ENCODE assay signal across 22 cellular contexts in the genomic region with DNA sequence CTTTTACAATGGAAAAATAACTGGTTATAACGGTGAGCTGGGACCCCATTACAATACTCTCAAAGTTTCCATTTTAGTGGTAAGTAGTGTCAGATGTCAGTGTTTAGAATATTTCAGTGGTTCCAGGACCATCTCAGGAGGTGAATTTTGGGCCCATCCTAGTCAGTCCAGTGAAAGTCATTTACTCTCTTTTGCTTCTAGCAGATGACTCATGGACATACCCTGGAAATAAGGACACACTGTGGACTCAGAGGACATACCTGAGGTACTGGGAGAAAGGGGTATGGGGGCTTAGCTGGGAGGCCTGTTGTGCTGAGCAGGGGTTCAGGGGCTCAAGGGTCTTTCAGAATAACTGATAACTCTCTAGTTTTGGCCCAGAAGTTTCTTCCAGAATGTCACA. TPM values are rescaled to one million over a fixed set of nuclear protein-coding genes. Genes with fewer than 3 reads are reported as not detected.
DNase-seq lines count a peak whose midpoint lies in the region; ATAC-seq and TF ChIP-seq lines count a peak whose summit lies in the region.
"Had no signal": no experiment of that assay in that cellular context is flagged by ENCODE, and none has a peak within 500 bp of the region (broad histone marks: within the 10 kb centered on the region; RNA-seq: fewer than 3 reads in every experiment).

No MANE protein-coding gene starts in this region.

- H3K27me3 ChIP-seq in CD4-positive, alpha-beta T cell (ENCODE audit: control insufficient read depth, insufficient read depth, low read length), result no peaks in the 10 kb centered on the region
- H3K27me3 ChIP-seq in naive thymus-derived CD4-positive, alpha-beta T cell (ENCODE audit: control insufficient read depth in 2 of 2, insufficient read depth in 2 of 2, low read length in 2 of 2), result no peaks in the 10 kb centered on the region
- no peaks in the 10 kb centered on the region for H3K27me3 ChIP-seq in H7 (ENCODE audit: control insufficient read depth, insufficient read depth, low read length)
- H3K27me3 ChIP-seq: thyroid gland had no signal

- no peak for TF ChIP-seq CTCF in CD4-positive, alpha-beta T cell (IDR thresholded peaks at IDR 0.05)

- H3K36me3 ChIP-seq in naive thymus-derived CD4-positive, alpha-beta T cell (ENCODE audit: control insufficient read depth in 2 of 3, insufficient read depth in 3 of 3, low read length in 3 of 3), result peaks cover 16 to 24% (median 20%) of the 10 kb centered on the region in 3 experiments
- no peaks in the 10 kb centered on the region for H3K36me3 ChIP-seq in H7 (replicated peaks; ENCODE audit: control insufficient read depth, insufficient read depth, low read length)
- H3K36me3 ChIP-seq: SJCRH30, thyroid gland had no signal

- H3K4me1 Mint-ChIP-seq in T-helper 1 cell treated with Interleukin-12 subunit alpha and Interleukin-12 subunit beta and Interleukin-4 antibody, amounts not matched to agents 30 μg/mL and 1 μg/mL, for 36 hours (ENCODE audit: low read depth), result peaks cover 60% of the 10 kb centered on the region
- peaks cover 90% of the 10 kb centered on the region for H3K4me1 Mint-ChIP-seq in CD4-positive, alpha-beta T cell (ENCODE audit: low read depth)
- H3K4me1 Mint-ChIP-seq in activated naive CD8-positive, alpha-beta T cell (ENCODE audit: low read depth), result peaks cover 92% of the 10 kb centered on the region
- peaks cover 41 to 86% (median 73%) of the 10 kb centered on the region in 7 donors for H3K4me1 Mint-ChIP-seq in naive thymus-derived CD4-positive, alpha-beta T cell
- H3K4me1 Mint-ChIP-seq: B cell had no signal

- DNase-seq in T-helper 1 cell, result no peak
- DNase-seq in CD4-positive, alpha-beta T cell, result no peak
- no peak for DNase-seq in naive thymus-derived CD4-positive, alpha-beta T cell
- DNase-seq in H7, result no peak
- DNase-seq: GF-D8; HFFc6; KBM-7; mesenchymal stem cell; NCI-H1105; NCI-H69; SJCRH30; stimulated activated CD4-positive, alpha-beta T cell treated with anti-CD3 and anti-CD28 coated beads, Interleukin-12 subunit alpha, Interleukin-12 subunit beta, amount 100 ng/mL, for 4 hours; T-helper 9 cell; thyroid gland had no signal

- peaks cover 22% of the 10 kb centered on the region for H3K9me3 ChIP-seq in CD4-positive, alpha-beta T cell (ENCODE audit: control insufficient read depth, low read length)
- H3K9me3 ChIP-seq in naive thymus-derived CD4-positive, alpha-beta T cell (ENCODE audit: control insufficient read depth in 2 of 3, low read length in 3 of 3), result peaks cover 1 to 17% (median 16%) of the 10 kb centered on the region in 3 experiments
- H3K9me3 ChIP-seq: SJCRH30, thyroid gland had no signal

- no peak for ATAC-seq in CD4-positive, alpha-beta T cell (ENCODE audit: poor library complexity)
- ATAC-seq in naive thymus-derived CD4-positive, alpha-beta T cell, result no peak
- ATAC-seq in GM21390 (IDR thresholded peaks at IDR 0.05; ENCODE audit: unreplicated experiment) (no peak), GM21423 (IDR thresholded peaks at IDR 0.05; ENCODE audit: unreplicated experiment) (no peak)
- ATAC-seq: GM12878 had no signal

- POLR2A ChIA-PET in CD4-positive, alpha-beta T cell (lab: Charles Lee), result interaction anchor here (0.6 to 9.9 kb wide), 29 partner anchors 8 to 189 kb away, joined by 3 to 164 read pairs (median 7); a partner anchor contains a TSS
- POLR2A ChIA-PET in naive thymus-derived CD4-positive, alpha-beta T cell (lab: Charles Lee), result interaction anchor here (0.6 to 16.1 kb wide), 38 partner anchors 8 to 197 kb away, joined by 3 to 526 read pairs (median 12); a partner anchor contains a TSS

- H3K36me3 Mint-ChIP-seq in T-helper 1 cell treated with Interleukin-12 subunit alpha and Interleukin-12 subunit beta and Interleukin-4 antibody, amounts not matched to agents 30 μg/mL and 1 μg/mL, for 36 hours (ENCODE audit: low read depth), result peaks cover 61% of the 10 kb centered on the region
- H3K36me3 Mint-ChIP-seq in CD4-positive, alpha-beta T cell (ENCODE audit: low read depth), result peaks cover 77% of the 10 kb centered on the region
- peaks cover 22% of the 10 kb centered on the region for H3K36me3 Mint-ChIP-seq in activated naive CD8-positive, alpha-beta T cell
- H3K36me3 Mint-ChIP-seq in naive thymus-derived CD4-positive, alpha-beta T cell, result peaks cover 28 to 61% (median 46%) of the 10 kb centered on the region in 5 donors

- no peaks in the 10 kb centered on the region for H3K27me3 Mint-ChIP-seq in T-helper 1 cell treated with Interleukin-12 subunit alpha and Interleukin-12 subunit beta and Interleukin-4 antibody, amounts not matched to agents 30 μg/mL and 1 μg/mL, for 36 hours (ENCODE audit: low read depth)
- no peaks in the 10 kb centered on the region for H3K27me3 Mint-ChIP-seq in CD4-positive, alpha-beta T cell
- H3K27me3 Mint-ChIP-seq in activated naive CD8-positive, alpha-beta T cell, result no peaks in the 10 kb centered on the region
- H3K27me3 Mint-ChIP-seq in naive thymus-derived CD4-positive, alpha-beta T cell, result no peaks in the 10 kb centered on the region

- peaks cover 48 to 68% of the 10 kb centered on the region in 2 donors for H3K4me1 ChIP-seq in naive thymus-derived CD4-positive, alpha-beta T cell (ENCODE audit: control insufficient read depth in 2 of 2, insufficient read depth in 2 of 2, low read length in 2 of 2)
- H3K4me1 ChIP-seq: SJCRH30, thyroid gland had no signal

- H3K27ac Mint-ChIP-seq in T-helper 1 cell treated with Interleukin-12 subunit alpha and Interleukin-12 subunit beta and Interleukin-4 antibody, amounts not matched to agents 30 μg/mL and 1 μg/mL, for 36 hours, result peak overlapping the region; percentile 97
- peak overlapping the region; percentile 88 for H3K27ac Mint-ChIP-seq in CD4-positive, alpha-beta T cell
- H3K27ac Mint-ChIP-seq in activated naive CD8-positive, alpha-beta T cell, result peak overlapping the region; percentile 100
- peak overlapping the region; percentile 92 to 99 (median 97) for H3K27ac Mint-ChIP-seq in naive thymus-derived CD4-positive, alpha-beta T cell
- H3K27ac Mint-ChIP-seq: B cell, HFFc6 had no signal

- intact Hi-C loops in CD4-positive, alpha-beta T cell (cut with DNase I, micrococcal nuclease), result loop anchor here (2.0 to 5.0 kb wide), 4 partner anchors 48 to 171 kb away; a partner anchor contains a TSS
- intact Hi-C loops in naive thymus-derived CD4-positive, alpha-beta T cell (cut with micrococcal nuclease), result loop anchor here (2.0 to 10.0 kb wide), 2 partner anchors 14 to 282 kb away; no protein-coding TSS in a partner anchor

- peak overlapping the region; percentile 81 for H3K27ac ChIP-seq in CD4-positive, alpha-beta T cell (ENCODE audit: low read depth, low read length)
- H3K27ac ChIP-seq in naive thymus-derived CD4-positive, alpha-beta T cell (ENCODE audit: low read depth, low read length), result peak overlapping the region; percentile 84
- H3K27ac ChIP-seq: 22Rv1, SJCRH30 had no signal

- peak overlapping the region; percentile 92 for H3K4me3 ChIP-seq in naive thymus-derived CD4-positive, alpha-beta T cell (ENCODE audit: low read length)
- H3K4me3 ChIP-seq in H7 (ENCODE audit: insufficient read depth, low read depth, low read length), result no peak overlapping the region
- H3K4me3 ChIP-seq: SJCRH30 had no signal

- peaks cover 16% of the 10 kb centered on the region for H3K9me3 Mint-ChIP-seq in T-helper 1 cell treated with Interleukin-12 subunit alpha and Interleukin-12 subunit beta and Interleukin-4 antibody, amounts not matched to agents 30 μg/mL and 1 μg/mL, for 36 hours
- H3K9me3 Mint-ChIP-seq in CD4-positive, alpha-beta T cell, result peaks cover 6% of the 10 kb centered on the region
- H3K9me3 Mint-ChIP-seq in activated naive CD8-positive, alpha-beta T cell (ENCODE audit: low read depth), result no peaks in the 10 kb centered on the region
- peaks cover 0 to 37% (median 27%) of the 10 kb centered on the region in 11 donors for H3K9me3 Mint-ChIP-seq in naive thymus-derived CD4-positive, alpha-beta T cell

- CTCF ChIA-PET in CD4-positive, alpha-beta T cell (lab: Charles Lee), result interaction anchor here (2.8 to 3.9 kb wide), 2 partner anchors 118 to 189 kb away, joined by 20 to 29 read pairs; no protein-coding TSS in a partner anchor
- CTCF ChIA-PET in naive thymus-derived CD4-positive, alpha-beta T cell (lab: Charles Lee), result interaction anchor here (0.7 to 6.2 kb wide), 13 partner anchors 14 to 189 kb away, joined by 3 to 56 read pairs (median 6); a partner anchor contains a TSS

- peak overlapping the region; percentile 99 for H3K4me3 Mint-ChIP-seq in T-helper 1 cell treated with Interleukin-12 subunit alpha and Interleukin-12 subunit beta and Interleukin-4 antibody, amounts not matched to agents 30 μg/mL and 1 μg/mL, for 36 hours
- peak overlapping the region; percentile 98 for H3K4me3 Mint-ChIP-seq in CD4-positive, alpha-beta T cell
- peak overlapping the region; percentile 92 for H3K4me3 Mint-ChIP-seq in activated naive CD8-positive, alpha-beta T cell
- H3K4me3 Mint-ChIP-seq in naive thymus-derived CD4-positive, alpha-beta T cell, result peak overlapping the region; percentile 87 to 99 (median 96)
- H3K4me3 Mint-ChIP-seq: B cell, HFFc6 had no signal

RNA-seq across cellular contexts. Expression of a gene that starts 0.6 kb away (rescaled TPM):
- 10 to 100 TPM; 20.7 to 23.6 TPM for total RNA-seq in CD4-positive, alpha-beta T cell
- total RNA-seq in naive thymus-derived CD4-positive, alpha-beta T cell, result 100 to 1,000 TPM in 4 of 5 experiments, 10 to 100 TPM in 1; 74.9 to 413 (median 406) TPM
- polyA plus RNA-seq in naive thymus-derived CD4-positive, alpha-beta T cell, result 100 to 1,000 TPM; 405 to 762 TPM
- total RNA-seq in H7 (2014; rRNA removed; shearing (Covaris generic)), result not detected in 2 replicates
- total RNA-seq: HFFc6, SJCRH30 had no signal
- polyA plus RNA-seq: keratinocyte had no signal

RNA-seq across cellular contexts. Expression of a gene that starts 51.9 kb away (rescaled TPM):
- total RNA-seq in CD4-positive, alpha-beta T cell, result 10 to 100 TPM; 48.4 to 50.7 TPM
- total RNA-seq in naive thymus-derived CD4-positive, alpha-beta T cell, result 100 to 1,000 TPM in 3 of 5 experiments, 10 to 100 TPM in 2; 66.3 to 555 (median 321) TPM
- 1,000 to 10,000 TPM in 1 of 2 donors, 100 to 1,000 TPM in 1; 772 to 1,293 TPM for polyA plus RNA-seq in naive thymus-derived CD4-positive, alpha-beta T cell
- total RNA-seq in H7 (2014; rRNA removed; shearing (Covaris generic)), result not detected in 2 replicates
- total RNA-seq: HFFc6, SJCRH30 had no signal
- polyA plus RNA-seq: keratinocyte had no signal

Comparison
In these comparisons a context has a peak if more than half of its experiments do, and no peak if none do; other contexts are left out.
1. RNA of a gene that starts 0.6 kb away (total RNA-seq): 74.9 to 413 TPM in naive thymus-derived CD4-positive, alpha-beta T cell and 20.7 to 23.6 TPM in CD4-positive, alpha-beta T cell; not detected in H7; every median in the first group is over 10 times any median in the second.
2. RNA of a gene that starts 51.9 kb away (total RNA-seq): 66.3 to 555 TPM in naive thymus-derived CD4-positive, alpha-beta T cell and 48.4 to 50.7 TPM in CD4-positive, alpha-beta T cell; not detected in H7; every median in the first group is over 10 times any median in the second.
3. Peak in every context shown above with its lines, with median percentiles within 50 percentile points of each other: H3K27ac Mint-ChIP-seq and H3K4me3 Mint-ChIP-seq.